In genomic region chr1:15684468-15685283, GRCh38 we compare ENCODE assay signal across 9 cellular contexts. TPM values are rescaled to one million over a fixed set of nuclear protein-coding genes. Genes with fewer than 3 reads are reported as not detected.
DNase-seq lines count a peak whose midpoint lies in the region; ATAC-seq and TF ChIP-seq lines count a peak whose summit lies in the region.
"Had no signal": no experiment of that assay in that cellular context is flagged by ENCODE, and none has a peak within 500 bp of the region (broad histone marks: within the 10 kb centered on the region; RNA-seq: fewer than 3 reads in every experiment).

No MANE protein-coding gene starts in this region.

- H3K4me1 Mint-ChIP-seq in activated B cell treated with CpG ODN at 0.5 μM for 24 hours = peaks cover 70% of the 10 kb centered on the region

- H3K4me3 ChIP-seq in dorsolateral prefrontal cortex = peak overlapping the region; percentile 48 to 97 (median 87)
- H3K4me3 ChIP-seq in lung = peak overlapping the region; percentile 90
- H3K4me3 ChIP-seq in subcutaneous abdominal adipose tissue (ENCODE audit: low read depth in 1 of 5, low read length in 5 of 5) = peak overlapping the region; percentile 81 to 87 (median 81)

- H3K27me3 ChIP-seq in dorsolateral prefrontal cortex (no peaks in the 10 kb centered on the region), lung (ENCODE audit: control insufficient read depth, insufficient read depth) (no peaks in the 10 kb centered on the region), subcutaneous abdominal adipose tissue (ENCODE audit: control insufficient read depth in 5 of 5, insufficient read depth in 4 of 5, low read length in 5 of 5) (no peaks in the 10 kb centered on the region)

- H3K27ac ChIP-seq in dorsolateral prefrontal cortex (peak overlapping the region in 56 of 59 donors; percentile 22 to 96 (median 86)), lung (ENCODE audit: low read depth in 1 of 2, low read length in 1 of 2) (peak overlapping the region; percentile 95 to 99), subcutaneous abdominal adipose tissue (ENCODE audit: low read depth, low read length) (peak overlapping the region; percentile 90)

- H3K27ac Mint-ChIP-seq in activated B cell treated with CpG ODN at 0.5 μM for 24 hours = peak overlapping the region; percentile 81

- no peaks in the 10 kb centered on the region for H3K9me3 Mint-ChIP-seq in activated B cell treated with CpG ODN at 0.5 μM for 24 hours

- TF ChIP-seq CTCF in activated B cell treated with CpG ODN at 0.5 μM for 24 hours (IDR thresholded peaks at IDR 0.05) (no peak), dorsolateral prefrontal cortex (IDR thresholded peaks at IDR 0.05 in 54 of 56, conservative IDR thresholded peaks at IDR 0.05 in 2 of 56; ENCODE audit: low read depth in 1 of 56, partially characterized antibody in 56 of 56) (peak in 4 of 56 donors; percentile 12 to 16 (median 14)), lung (IDR thresholded peaks at IDR 0.05; ENCODE audit: control extremely low read depth, extremely low read depth) (no peak)

- intact Hi-C loops in activated B cell treated with CpG ODN at 0.5 μM for 24 hours (cut with micrococcal nuclease) = loop anchor here (1.0 to 10.0 kb wide), 4 partner anchors 81 to 680 kb away; partner anchors contain the start of genes DNAJC16 and SZRD1
- intact Hi-C loops in dorsolateral prefrontal cortex (cut with DNase I) = loop anchor here in 1 of 2 donors (5.0 kb wide), 1 partner anchor 67 kb away; the partner anchor contains the start of gene DDI2

- peak; percentile 22 for DNase-seq in NCI-H146 (lab: John Stamatoyannopoulos, UW)
- DNase-seq in NCI-H146 treated with DMSO at 0.1 percent for 48 hours (lab: John Stamatoyannopoulos, UW; ENCODE audit: unreplicated experiment) = no peak
- DNase-seq in HK-2 (ENCODE audit: unreplicated experiment) = peak; percentile 34
- DNase-seq in activated B cell treated with CpG ODN at 0.5 μM for 24 hours = peak; percentile 46
- peak in 3 of 10 donors; percentile 42 to 53 (median 51) for DNase-seq in dorsolateral prefrontal cortex
- no peak for DNase-seq in lung (ENCODE audit: low spot score)

- POLR2A ChIA-PET in activated B cell treated with CpG ODN at 0.5 μM for 24 hours (lab: Charles Lee) = interaction anchor here (0.6 to 2.6 kb wide), 8 partner anchors 11 to 105 kb away, joined by 3 to 54 read pairs (median 4); no protein-coding TSS in a partner anchor

- H3K36me3 ChIP-seq in lung (ENCODE audit: control insufficient read depth in 2 of 2, insufficient read depth in 2 of 2, low read length in 2 of 2) (peaks cover 0 to 3% of the 10 kb centered on the region in 2 donors), subcutaneous abdominal adipose tissue (ENCODE audit: control insufficient read depth in 5 of 5, insufficient read depth in 5 of 5, low read length in 5 of 5) (peaks cover 0 to 6% (median 0%) of the 10 kb centered on the region in 5 donors)

- CTCF ChIA-PET in activated B cell treated with CpG ODN at 0.5 μM for 24 hours (lab: Charles Lee) = interaction anchor here (1.9 kb wide), 1 partner anchor 13 kb away, joined by 7 read pairs; no protein-coding TSS in a partner anchor

- no peaks in the 10 kb centered on the region for H3K9me3 ChIP-seq in lung (ENCODE audit: control insufficient read depth in 2 of 2, insufficient read depth in 1 of 2, low read length in 1 of 2)
- no peaks in the 10 kb centered on the region for H3K9me3 ChIP-seq in subcutaneous abdominal adipose tissue (ENCODE audit: control insufficient read depth in 5 of 5, low read length in 5 of 5)

- peak overlapping the region; percentile 82 to 97 (median 93) for H3K9ac ChIP-seq in subcutaneous abdominal adipose tissue (ENCODE audit: low read length in 5 of 5)

- H3K4me3 Mint-ChIP-seq in activated B cell treated with CpG ODN at 0.5 μM for 24 hours = peak overlapping the region; percentile 88

- 1 to 2% methylated on average over 19 to 71 of the region's 72 CpGs for WGBS in lung, 2 donors

- H3K4me1 ChIP-seq in lung (ENCODE audit: control insufficient read depth in 2 of 2, insufficient read depth in 2 of 2, low read length in 2 of 2) (peaks cover 5 to 11% of the 10 kb centered on the region in 2 donors), subcutaneous abdominal adipose tissue (ENCODE audit: control insufficient read depth in 5 of 5, insufficient read depth in 5 of 5, low read length in 5 of 5) (peaks cover 3 to 50% (median 39%) of the 10 kb centered on the region in 5 donors)

- peak; percentile 6 for ATAC-seq in activated B cell treated with CpG ODN at 0.5 μM for 24 hours (ENCODE audit: low read depth)
- ATAC-seq in lung (ENCODE audit: insufficient read depth, low FRiP score) = no peak
- no peak for ATAC-seq in HG02870 (IDR thresholded peaks at IDR 0.05; ENCODE audit: unreplicated experiment)

- peaks cover 16% of the 10 kb centered on the region for H3K36me3 Mint-ChIP-seq in activated B cell treated with CpG ODN at 0.5 μM for 24 hours (ENCODE audit: low read depth)

- H3K27me3 Mint-ChIP-seq in activated B cell treated with CpG ODN at 0.5 μM for 24 hours = no peaks in the 10 kb centered on the region

RNA-seq across cellular contexts. Expression of gene PLEKHM2, which starts 0.6 kb away (rescaled TPM):
- total RNA-seq in activated B cell treated with CpG ODN at 0.5 μM for 24 hours (100 and 105 TPM in 2 replicates), dorsolateral prefrontal cortex (100 to 1,000 TPM; 128 to 550 (median 209) TPM), lung (10 to 100 TPM; 32.5 to 79.2 TPM)
- polyA plus RNA-seq in lung = 10 to 100 TPM; 49.3 to 76.9 TPM

RNA-seq across cellular contexts. Expression of gene SLC25A34, which starts 51.4 kb away (rescaled TPM):
- 3.8 and 5.8 TPM in 2 replicates for total RNA-seq in activated B cell treated with CpG ODN at 0.5 μM for 24 hours
- 10 to 100 TPM in 4 of 120 experiments, 1 to 10 TPM in 116; 1.3 to 10.3 (median 4.4) TPM for total RNA-seq in dorsolateral prefrontal cortex
- total RNA-seq in lung = 1 to 10 TPM; 1.6 to 4.2 TPM
- 1 to 10 TPM; 1.7 to 2.7 TPM for polyA plus RNA-seq in lung

RNA-seq across cellular contexts. Expression of gene TMEM82, which starts 57.6 kb away (rescaled TPM):
- total RNA-seq in activated B cell treated with CpG ODN at 0.5 μM for 24 hours (not detected in 2 replicates), dorsolateral prefrontal cortex (not detected), lung (not detected)
- polyA plus RNA-seq in lung = not detected
- total RNA-seq: renal cortical epithelial cell had no signal

Comparison
In these comparisons a context has a peak if more than half of its experiments do, and no peak if none do; other contexts are left out.
1. DNase-seq: peak in NCI-H146 (single experiment), HK-2 (single experiment) and activated B cell treated with CpG ODN at 0.5 μM for 24 hours (single experiment); none in NCI-H146 treated with DMSO at 0.1 percent for 48 hours (single experiment) and lung (single experiment).
2. Peak in every context shown above with its lines, with median percentiles within 50 percentile points of each other: H3K27ac ChIP-seq and H3K4me3 ChIP-seq.